In the genomic region with DNA sequence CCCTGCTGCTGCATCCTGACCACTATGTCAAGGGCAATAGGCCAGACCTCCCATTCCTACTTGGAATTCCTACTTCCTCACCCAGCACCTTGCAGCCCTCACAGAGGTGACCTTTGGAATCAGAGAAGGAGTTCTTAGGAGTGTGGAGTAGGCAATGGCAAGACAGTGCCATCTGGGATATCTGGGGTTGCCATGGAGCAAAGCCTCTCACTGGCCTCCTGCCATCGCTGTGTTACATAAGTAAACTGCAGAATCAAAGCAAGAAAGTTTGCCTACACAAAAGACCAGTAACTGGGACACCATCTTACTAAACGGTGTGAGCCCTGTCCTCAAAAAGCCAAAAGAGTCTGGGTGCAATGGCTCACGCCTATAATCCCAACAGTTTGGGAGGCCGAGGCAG, we compare ENCODE assay signal across 19 cellular contexts.
DNase-seq lines count a peak whose midpoint lies in the region; ATAC-seq and TF ChIP-seq lines count a peak whose summit lies in the region.
"Had no signal": no experiment of that assay in that cellular context is flagged by ENCODE, and none has a peak within 500 bp of the region (broad histone marks: within the 10 kb centered on the region; RNA-seq: fewer than 3 reads in every experiment).

No MANE protein-coding gene starts in this region.

- no peak overlapping the region for H3K4me2 ChIP-seq in osteoblast (ENCODE audit: insufficient read depth, low read length)

- TF ChIP-seq CTCF in AG10803 (conservative IDR thresholded peaks at IDR 0.05; ENCODE audit: low read length) (no peak), neutrophil (IDR thresholded peaks at IDR 0.05) (no peak), osteoblast (IDR thresholded peaks at IDR 0.05; ENCODE audit: extremely low read depth, low read depth, low read length) (no peak)

- no peak for ATAC-seq in central memory CD8-positive, alpha-beta T cell (replicated peaks; ENCODE audit: extremely low read depth, poor library complexity, severe bottlenecking)
- no peak for ATAC-seq in HG02642 (IDR thresholded peaks at IDR 0.05; ENCODE audit: poor library complexity, unreplicated experiment)

- no peaks in the 10 kb centered on the region for H4K20me1 ChIP-seq in osteoblast (ENCODE audit: insufficient read depth, low read length)

- H3K9me3 Mint-ChIP-seq in central memory CD8-positive, alpha-beta T cell = no peaks in the 10 kb centered on the region
- H3K9me3 Mint-ChIP-seq: type B pancreatic cell had no signal

- peak; percentile 22 for DNase-seq in AG10803 (ENCODE audit: low read depth)
- peak; percentile 92 for DNase-seq in G401 (ENCODE audit: low spot score)
- DNase-seq in central memory CD8-positive, alpha-beta T cell (ENCODE audit: low spot score in 2 of 2) = no peak
- no peak for DNase-seq in GF-D8 (lab: John Stamatoyannopoulos, UW)
- no peak for DNase-seq in osteoblast (ENCODE audit: insufficient read length, low spot score, missing footprints)
- no peak for DNase-seq in NK-92 (lab: John Stamatoyannopoulos, UW; ENCODE audit: unreplicated experiment)
- DNase-seq: activated CD4-positive, alpha-beta T cell treated with anti-CD3 and anti-CD28 coated beads for 4 hours; activated T-cell treated with anti-CD3 and anti-CD28 coated beads, Interleukin-2, amount 50 U/mL, for 72 hours; BE2C; DMS53; HCEC 1CT; NCI-H2081 treated with DMSO at 0.1 percent for 48 hours; right lobe of liver; stimulated activated CD4-positive, alpha-beta T cell treated with anti-CD3 and anti-CD28 coated beads, Interleukin-2, amount 100 ng/mL, for 48 hours; stimulated activated CD8-positive, alpha-beta memory T cell treated with anti-CD3 and anti-CD28 coated beads, Interleukin-4, amount 100 ng/mL, for 48 hours had no signal

- peaks cover 74% of the 10 kb centered on the region for H3K36me3 Mint-ChIP-seq in central memory CD8-positive, alpha-beta T cell (ENCODE audit: insufficient read depth)

- H3K27ac ChIP-seq in neutrophil = peak overlapping the region; percentile 6
- H3K27ac ChIP-seq in osteoblast (ENCODE audit: low read depth, low read length) = no peak overlapping the region
- H3K27ac ChIP-seq: right lobe of liver had no signal

- no peaks in the 10 kb centered on the region for H3K79me2 ChIP-seq in osteoblast (ENCODE audit: insufficient read depth, low read length)

- H3K4me3 Mint-ChIP-seq in central memory CD8-positive, alpha-beta T cell = no peak overlapping the region
- H3K4me3 Mint-ChIP-seq: activated T-cell treated with anti-CD3 and anti-CD28 coated beads, Interleukin-2, amount 50 U/mL, for 72 hours; type B pancreatic cell had no signal

- H3K27me3 ChIP-seq in neutrophil = no peaks in the 10 kb centered on the region
- H3K27me3 ChIP-seq in osteoblast (ENCODE audit: insufficient read depth, low read length) = no peaks in the 10 kb centered on the region
- H3K27me3 ChIP-seq: BE2C, left lung, right lobe of liver had no signal

- H2AFZ ChIP-seq in osteoblast (ENCODE audit: low read length) = no peak overlapping the region

- peaks cover 29% of the 10 kb centered on the region for H3K4me1 Mint-ChIP-seq in central memory CD8-positive, alpha-beta T cell

- H3K4me1 ChIP-seq in neutrophil (ENCODE audit: control insufficient read depth in 1 of 2, insufficient read depth in 1 of 2, low read depth in 1 of 2, low read length in 1 of 2) (peaks cover 7 to 15% of the 10 kb centered on the region in 2 experiments), osteoblast (ENCODE audit: insufficient read depth, low read length) (no peaks in the 10 kb centered on the region)
- H3K4me1 ChIP-seq: BE2C, right lobe of liver had no signal

- H3K4me3 ChIP-seq in AG10803 (ENCODE audit: low read length) = no peak overlapping the region
- H3K4me3 ChIP-seq in neutrophil (ENCODE audit: low read depth in 1 of 2, low read length in 1 of 2) = no peak overlapping the region
- H3K4me3 ChIP-seq in osteoblast (ENCODE audit: insufficient read depth, low read length) = no peak overlapping the region
- H3K4me3 ChIP-seq: left lung, right lobe of liver had no signal

- no peaks in the 10 kb centered on the region for H3K27me3 Mint-ChIP-seq in central memory CD8-positive, alpha-beta T cell
- H3K27me3 Mint-ChIP-seq: type B pancreatic cell had no signal

- H3K27ac Mint-ChIP-seq in central memory CD8-positive, alpha-beta T cell (ENCODE audit: low read depth) = peak overlapping the region; percentile 82
- H3K27ac Mint-ChIP-seq: type B pancreatic cell had no signal

- in situ Hi-C loops in G401 (cut with HindIII; ENCODE audit: low sequenced_read_pairs) = no loop called here

- H3K9me3 ChIP-seq in neutrophil (no peaks in the 10 kb centered on the region), osteoblast (ENCODE audit: low read depth, low read length) (no peaks in the 10 kb centered on the region)
- H3K9me3 ChIP-seq: BE2C, left lung, right lobe of liver had no signal

- H3K36me3 ChIP-seq in neutrophil = peaks cover 96% of the 10 kb centered on the region
- H3K36me3 ChIP-seq in osteoblast (ENCODE audit: insufficient read depth, low read length) = peaks cover 33% of the 10 kb centered on the region
- H3K36me3 ChIP-seq: BE2C had no signal

Comparison
In these comparisons a context has a peak if more than half of its experiments do, and no peak if none do; other contexts are left out.
1. DNase-seq: peak in AG10803 (single experiment) and G401 (single experiment); none in central memory CD8-positive, alpha-beta T cell (0 of 2), GF-D8 (single experiment), osteoblast (single experiment) and NK-92 (single experiment).